Comparison of ENCODE assay signal across 1 cellular context in genomic region chr15:81003023-81003350, GRCh38.
TF ChIP-seq lines count a peak whose summit lies in the region.

No MANE protein-coding gene starts in this region.

TF ChIP-seq in GM23338, 12 proteins besides CTCF, POLR2A, EP300 and RAD21 (continued from another document):
- TF ChIP-seq ZNF462 (CRISPR knock-in tag; IDR thresholded peaks at IDR 0.05): no peak
- TF ChIP-seq REST (IDR thresholded peaks at IDR 0.05; ENCODE audit: unreplicated experiment): no peak
- TF ChIP-seq ETS1 (IDR thresholded peaks at IDR 0.05): no peak
- TF ChIP-seq CREB1 (CRISPR knock-in tag; IDR thresholded peaks at IDR 0.05; ENCODE audit: low read depth): no peak
- TF ChIP-seq NANOG (IDR thresholded peaks at IDR 0.05; ENCODE audit: borderline replicate concordance): no peak
